Comparison of ENCODE assay signal across 8 cellular contexts in the genomic region with DNA sequence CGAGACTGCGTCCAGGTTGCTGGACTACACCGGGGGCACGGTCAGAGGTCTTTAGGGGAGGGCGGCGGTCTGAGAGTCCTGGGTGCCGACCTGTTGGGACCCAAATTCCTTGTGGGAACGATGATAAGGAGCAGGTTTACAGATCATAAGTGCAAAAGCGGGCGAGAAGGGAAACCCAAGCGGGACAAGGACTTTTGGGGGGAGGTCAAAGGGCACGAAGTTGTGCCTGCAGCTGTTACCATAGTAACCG. TPM values are rescaled to one million over a fixed set of nuclear protein-coding genes. Genes with fewer than 3 reads are reported as not detected.
A peak's percentile ranks its signal among the peaks of the same experiment; 100 is the strongest.
DNase-seq lines count a peak whose midpoint lies in the region; ATAC-seq lines count a peak whose summit lies in the region.

No MANE protein-coding gene starts in this region.

- ATAC-seq in CD4-positive, CD25-positive, alpha-beta regulatory T cell (ENCODE audit: low read depth in 2 of 2) = peak; percentile 58 to 59

- H3K4me1 Mint-ChIP-seq in CD4-positive, CD25-positive, alpha-beta regulatory T cell = peaks cover 16 to 70% (median 38%) of the 10 kb centered on the region in 4 donors
- H3K4me1 Mint-ChIP-seq in activated naive CD4-positive, alpha-beta T cell treated with anti-CD3 and anti-CD28 coated beads, Interleukin-2, amount 50 U/mL, for 24 hours = peaks cover 46% of the 10 kb centered on the region

- no peaks in the 10 kb centered on the region for H3K27me3 ChIP-seq in CD4-positive, CD25-positive, alpha-beta regulatory T cell (ENCODE audit: control insufficient read depth, insufficient read depth, low read length)

- no peaks in the 10 kb centered on the region for H3K9me3 ChIP-seq in CD4-positive, CD25-positive, alpha-beta regulatory T cell (ENCODE audit: control insufficient read depth in 2 of 2, low read length in 2 of 2)
- H3K9me3 ChIP-seq in KOPT-K1 (ENCODE audit: insufficient read depth, low read length, poor library complexity, severe bottlenecking) = no peaks in the 10 kb centered on the region

- H3K36me3 ChIP-seq in CD4-positive, CD25-positive, alpha-beta regulatory T cell (ENCODE audit: control insufficient read depth, insufficient read depth, low read length) = peaks cover 29% of the 10 kb centered on the region
- H3K36me3 ChIP-seq in KOPT-K1 (ENCODE audit: insufficient read depth, low read length) = peaks cover 70% of the 10 kb centered on the region

- H3K27me3 Mint-ChIP-seq in CD4-positive, CD25-positive, alpha-beta regulatory T cell = peaks cover 16% of the 10 kb centered on the region
- H3K27me3 Mint-ChIP-seq in activated naive CD4-positive, alpha-beta T cell treated with anti-CD3 and anti-CD28 coated beads, Interleukin-2, amount 50 U/mL, for 24 hours = no peaks in the 10 kb centered on the region

- peak overlapping the region; percentile 99 to 100 (median 99) for H3K27ac Mint-ChIP-seq in CD4-positive, CD25-positive, alpha-beta regulatory T cell
- H3K27ac Mint-ChIP-seq in activated naive CD4-positive, alpha-beta T cell treated with anti-CD3 and anti-CD28 coated beads, Interleukin-2, amount 50 U/mL, for 24 hours = peak overlapping the region; percentile 100

- peaks cover 32% of the 10 kb centered on the region for H3K4me1 ChIP-seq in CD4-positive, CD25-positive, alpha-beta regulatory T cell (ENCODE audit: control insufficient read depth, insufficient read depth, low read length, poor library complexity, severe bottlenecking)

- peak; percentile 85 to 94 (median 94) for DNase-seq in CD4-positive, CD25-positive, alpha-beta regulatory T cell
- DNase-seq in iPS DF 19.7 (ENCODE audit: low read depth, low spot score) (peak; percentile 85), epidermal melanocyte (ENCODE audit: insufficient read length, low spot score) (no peak), EL (no peak), NCI-H446 treated with DMSO at 0.1 percent for 48 hours (lab: John Stamatoyannopoulos, UW) (no peak)
- DNase-seq in stimulated activated CD4-positive, alpha-beta T cell treated with anti-CD3 and anti-CD28 coated beads, Interleukin-15, amount 100 ng/mL, for 48 hours (ENCODE audit: low read depth in 2 of 2) = peak; percentile 84 to 86

- peak overlapping the region; percentile 95 for H3K4me3 ChIP-seq in CD4-positive, CD25-positive, alpha-beta regulatory T cell (ENCODE audit: low read depth, low read length)

- H3K36me3 Mint-ChIP-seq in CD4-positive, CD25-positive, alpha-beta regulatory T cell = peaks cover 20% of the 10 kb centered on the region
- H3K36me3 Mint-ChIP-seq in activated naive CD4-positive, alpha-beta T cell treated with anti-CD3 and anti-CD28 coated beads, Interleukin-2, amount 50 U/mL, for 24 hours = peaks cover 9% of the 10 kb centered on the region

- peak overlapping the region; percentile 99 for H3K27ac ChIP-seq in CD4-positive, CD25-positive, alpha-beta regulatory T cell (ENCODE audit: insufficient read depth, low read length, poor library complexity, severe bottlenecking)
- H3K27ac ChIP-seq in KOPT-K1 (ENCODE audit: low read depth, low read length, poor library complexity, severe bottlenecking) = peak overlapping the region; percentile 93

- H3K4me3 Mint-ChIP-seq in CD4-positive, CD25-positive, alpha-beta regulatory T cell = peak overlapping the region; percentile 99 to 100 (median 100)
- H3K4me3 Mint-ChIP-seq in activated naive CD4-positive, alpha-beta T cell treated with anti-CD3 and anti-CD28 coated beads, Interleukin-2, amount 50 U/mL, for 24 hours = peak overlapping the region; percentile 100

- H3K9me3 Mint-ChIP-seq in CD4-positive, CD25-positive, alpha-beta regulatory T cell = no peaks in the 10 kb centered on the region
- H3K9me3 Mint-ChIP-seq in activated naive CD4-positive, alpha-beta T cell treated with anti-CD3 and anti-CD28 coated beads, Interleukin-2, amount 50 U/mL, for 24 hours = no peaks in the 10 kb centered on the region

RNA-seq across cellular contexts. Expression of a gene that starts 0.3 kb away (rescaled TPM):
- 189 TPM for total RNA-seq in CD4-positive, CD25-positive, alpha-beta regulatory T cell
- polyA plus RNA-seq in CD4-positive, CD25-positive, alpha-beta regulatory T cell = 10 to 100 TPM; 36.6 to 41.7 (median 37.6) TPM

RNA-seq across cellular contexts. Expression of a gene that starts 0.5 kb away (rescaled TPM):
- 12.0 TPM for total RNA-seq in CD4-positive, CD25-positive, alpha-beta regulatory T cell
- polyA plus RNA-seq in CD4-positive, CD25-positive, alpha-beta regulatory T cell = 10 to 100 TPM in 1 of 4 donors, 1 to 10 TPM in 3; 4.9 to 10.1 (median 7.7) TPM

RNA-seq across cellular contexts. Expression of a gene that starts 14.6 kb away (rescaled TPM):
- total RNA-seq in CD4-positive, CD25-positive, alpha-beta regulatory T cell = 113 TPM
- 10 to 100 TPM; 14.3 to 25.3 (median 16.4) TPM for polyA plus RNA-seq in CD4-positive, CD25-positive, alpha-beta regulatory T cell

Comparison
In these comparisons a context has a peak if more than half of its experiments do, and no peak if none do; other contexts are left out.
1. DNase-seq: peak in CD4-positive, CD25-positive, alpha-beta regulatory T cell (3 of 3), iPS DF 19.7 (single experiment) and stimulated activated CD4-positive, alpha-beta T cell treated with anti-CD3 and anti-CD28 coated beads, Interleukin-15, amount 100 ng/mL, for 48 hours (2 of 2); none in epidermal melanocyte (single experiment), EL (single experiment) and NCI-H446 treated with DMSO at 0.1 percent for 48 hours (single experiment).